36 cellular contexts compared by ENCODE assay signal in genomic region chr7:1421946-1422345, GRCh38.
"Had no signal": no experiment of that assay in that cellular context is flagged by ENCODE, and none has a peak within 500 bp of the region (broad histone marks: within the 10 kb centered on the region; RNA-seq: fewer than 3 reads in every experiment).

No MANE protein-coding gene starts in this region.

- H3K36me3 Mint-ChIP-seq: activated CD8-positive, alpha-beta memory T cell treated with anti-CD3 and anti-CD28 coated beads, Interleukin-2, amount 10 ng/mL, durations not matched to agents 7 days and 5 days; activated naive CD8-positive, alpha-beta T cell treated with anti-CD3 and anti-CD28 coated beads for 36 hours had no signal

- DNase-seq: activated B cell treated with CpG ODN at 0.5 μM for 24 hours; activated CD4-positive, alpha-beta T cell treated with anti-CD3 and anti-CD28 coated beads for 48 hours; activated CD4-positive, alpha-beta T cell treated with anti-CD3 and anti-CD28 coated beads, Interleukin-2, amount 50 U/mL, for 1 hour; activated CD4-positive, alpha-beta T cell treated with anti-CD3 and anti-CD28 coated beads, Interleukin-2, amount 50 U/mL, for 48 hours; activated CD8-positive, alpha-beta memory T cell treated with anti-CD3 and anti-CD28 coated beads, Interleukin-2, amount 10 ng/mL, durations not matched to agents 7 days and 5 days; activated CD8-positive, alpha-beta memory T cell treated with anti-CD3 and anti-CD28 coated beads, Interleukin-2, amount 50 U/mL, for 4 hours; activated CD8-positive, alpha-beta T cell treated with anti-CD3 and anti-CD28 coated beads for 36 hours; activated effector memory CD4-positive, alpha-beta T cell treated with anti-CD3 and anti-CD28 coated beads, Interleukin-2, amount 50 U/mL, for 16 hours; activated naive CD4-positive, alpha-beta T cell treated with anti-CD3 and anti-CD28 coated beads for 36 hours; activated naive CD8-positive, alpha-beta T cell treated with anti-CD3 and anti-CD28 coated beads for 36 hours; activated naive CD8-positive, alpha-beta T cell treated with anti-CD3 and anti-CD28 coated beads, Interleukin-2, amount 50 U/mL, for 24 hours; activated T-cell treated with anti-CD3 and anti-CD28 coated beads, Interleukin-2, amount 50 U/mL, for 1 hour; activated T-cell treated with anti-CD3 and anti-CD28 coated beads, Interleukin-2, amount 50 U/mL, for 48 hours; adrenal gland; amygdala; aorta; body of pancreas; caudate nucleus; colonic mucosa; dorsolateral prefrontal cortex; effector memory CD4-positive, alpha-beta T cell; erythroblast; foreskin keratinocyte; gastrocnemius medialis; heart right ventricle; T-helper 17 cell; T1000; WERI-Rb-1 had no signal

- H3K36me3 ChIP-seq: adrenal gland, colonic mucosa, esophagus muscularis mucosa, gastrocnemius medialis, heart right ventricle, WERI-Rb-1 had no signal

- H3K27ac Mint-ChIP-seq: activated B cell treated with CpG ODN at 0.5 μM for 24 hours; activated CD8-positive, alpha-beta memory T cell treated with anti-CD3 and anti-CD28 coated beads, Interleukin-2, amount 10 ng/mL, durations not matched to agents 7 days and 5 days; activated CD8-positive, alpha-beta T cell treated with anti-CD3 and anti-CD28 coated beads for 36 hours; activated naive CD4-positive, alpha-beta T cell treated with anti-CD3 and anti-CD28 coated beads for 36 hours; activated naive CD4-positive, alpha-beta T cell treated with anti-CD3 and anti-CD28 coated beads, Interleukin-2, amount 50 U/mL, for 24 hours; activated naive CD8-positive, alpha-beta T cell treated with anti-CD3 and anti-CD28 coated beads for 36 hours; activated naive CD8-positive, alpha-beta T cell treated with anti-CD3 and anti-CD28 coated beads, Interleukin-2, amount 50 U/mL, for 24 hours; activated T-helper 1 cell treated with anti-CD3 and anti-CD28 coated beads, Interleukin-12 subunit alpha, Interleukin-12 subunit beta, Interleukin-2, Interleukin-4 antibody, amounts not matched to agents 30 ng/mL and 10 ng/mL and 1 ng/mL, durations not matched to agents 14 hours and 24 hours and 36 hours; activated T-helper 2 cell treated with anti-CD3 and anti-CD28 coated beads, Interferon-gamma antibody, Interleukin-2, Interleukin-4, amounts not matched to agents 10 μg/mL and 5 μg/mL and 100 μg/mL, durations not matched to agents 14 hours and 24 hours and 36 hours; T-helper 17 cell; T-helper 2 cell treated with Interferon-gamma antibody and Interleukin-4, amounts not matched to agents 5 μg/mL and 100 μg/mL, for 36 hours had no signal

- H3K9me3 Mint-ChIP-seq: activated naive CD4-positive, alpha-beta T cell treated with anti-CD3 and anti-CD28 coated beads for 36 hours; activated naive CD4-positive, alpha-beta T cell treated with anti-CD3 and anti-CD28 coated beads, Interleukin-2, amount 50 U/mL, for 24 hours; activated naive CD8-positive, alpha-beta T cell treated with anti-CD3 and anti-CD28 coated beads, Interleukin-2, amount 50 U/mL, for 24 hours; activated T-helper 1 cell treated with anti-CD3 and anti-CD28 coated beads, Interleukin-12 subunit alpha, Interleukin-12 subunit beta, Interleukin-2, Interleukin-4 antibody, amounts not matched to agents 30 ng/mL and 10 ng/mL and 1 ng/mL, durations not matched to agents 14 hours and 24 hours and 36 hours; dendritic cell treated with granulocyte-macrophage colony-stimulating factor and Interleukin-4, amounts not matched to agents 40 ng/mL and 50 ng/mL, for 4 days; T-helper 2 cell treated with Interferon-gamma antibody and Interleukin-4, amounts not matched to agents 5 μg/mL and 100 μg/mL, for 36 hours had no signal

- H3K27ac ChIP-seq: adrenal gland, body of pancreas, colonic mucosa, dorsolateral prefrontal cortex, esophagus muscularis mucosa, foreskin keratinocyte, gastrocnemius medialis, heart right ventricle, hepatocyte, WERI-Rb-1 had no signal

- H3K4me2 ChIP-seq: hepatocyte had no signal

- H3K27me3 Mint-ChIP-seq: T-helper 17 cell had no signal

- H3K9me3 ChIP-seq: adrenal gland, body of pancreas, colonic mucosa, esophagus muscularis mucosa, gastrocnemius medialis, heart right ventricle had no signal

- H2AFZ ChIP-seq: hepatocyte had no signal

- H3K27me3 ChIP-seq: body of pancreas had no signal

- H3K4me1 ChIP-seq: adrenal gland, colonic mucosa, foreskin keratinocyte, gastrocnemius medialis had no signal

- ATAC-seq: activated CD4-positive, CD25-positive, alpha-beta regulatory T cell treated with anti-CD3 and anti-CD28 coated beads, Interleukin-2, amount 50 U/mL, for 24 hours; activated CD8-positive, alpha-beta memory T cell treated with anti-CD3 and anti-CD28 coated beads, Interleukin-2, amount 10 ng/mL, durations not matched to agents 7 days and 5 days; activated CD8-positive, alpha-beta T cell treated with anti-CD3 and anti-CD28 coated beads for 36 hours; activated naive CD8-positive, alpha-beta T cell treated with anti-CD3 and anti-CD28 coated beads, Interleukin-2, amount 50 U/mL, for 24 hours; body of pancreas; foreskin keratinocyte; gastrocnemius medialis; T-helper 17 cell had no signal

- H3K4me3 Mint-ChIP-seq: activated B cell treated with CpG ODN at 0.5 μM for 24 hours; activated CD8-positive, alpha-beta memory T cell treated with anti-CD3 and anti-CD28 coated beads, Interleukin-2, amount 10 ng/mL, durations not matched to agents 7 days and 5 days; activated CD8-positive, alpha-beta T cell treated with anti-CD3 and anti-CD28 coated beads for 36 hours; activated naive CD4-positive, alpha-beta T cell treated with anti-CD3 and anti-CD28 coated beads for 36 hours; activated naive CD4-positive, alpha-beta T cell treated with anti-CD3 and anti-CD28 coated beads, Interleukin-2, amount 50 U/mL, for 24 hours; activated naive CD8-positive, alpha-beta T cell treated with anti-CD3 and anti-CD28 coated beads for 36 hours; activated naive CD8-positive, alpha-beta T cell treated with anti-CD3 and anti-CD28 coated beads, Interleukin-2, amount 50 U/mL, for 24 hours; activated T-helper 1 cell treated with anti-CD3 and anti-CD28 coated beads, Interleukin-12 subunit alpha, Interleukin-12 subunit beta, Interleukin-2, Interleukin-4 antibody, amounts not matched to agents 30 ng/mL and 10 ng/mL and 1 ng/mL, durations not matched to agents 14 hours and 24 hours and 36 hours; dendritic cell treated with granulocyte-macrophage colony-stimulating factor and Interleukin-4, amounts not matched to agents 40 ng/mL and 50 ng/mL, for 4 days; T-helper 17 cell; T-helper 2 cell treated with Interferon-gamma antibody and Interleukin-4, amounts not matched to agents 5 μg/mL and 100 μg/mL, for 36 hours had no signal

- H3K4me3 ChIP-seq: adrenal gland, body of pancreas, colonic mucosa, dorsolateral prefrontal cortex, esophagus muscularis mucosa, gastrocnemius medialis, heart right ventricle, hepatocyte had no signal
